Comparison of ENCODE assay signal across 8 cellular contexts in the genomic region with DNA sequence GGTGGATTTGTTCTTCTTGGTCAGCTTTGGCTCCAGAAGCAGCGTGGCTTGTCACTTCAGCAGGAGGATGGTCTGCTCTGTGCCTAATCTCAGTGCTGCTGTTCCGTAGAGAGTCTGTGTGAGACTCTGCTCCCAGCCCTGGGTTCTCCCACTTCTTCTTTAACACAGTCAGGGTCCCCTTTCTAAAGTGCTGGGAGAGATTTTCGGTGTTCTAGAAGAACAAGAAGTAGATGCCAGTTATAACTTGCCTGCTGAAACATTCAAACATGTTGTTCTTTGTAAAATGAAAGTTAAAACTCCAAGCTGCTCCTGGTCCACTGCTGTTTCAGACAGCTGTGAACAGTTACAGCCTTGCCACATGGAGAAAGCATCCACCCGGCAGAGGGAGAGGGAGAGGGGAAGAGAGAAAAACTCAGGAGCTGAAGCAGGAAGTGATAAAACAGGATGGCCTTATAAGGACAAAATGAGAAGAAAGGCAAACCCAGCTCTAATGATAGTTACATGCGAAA. TPM values are rescaled to one million over a fixed set of nuclear protein-coding genes. Genes with fewer than 3 reads are reported as not detected.
DNase-seq lines count a peak whose midpoint lies in the region; ATAC-seq and TF ChIP-seq lines count a peak whose summit lies in the region.

No MANE protein-coding gene starts in this region.

- in situ Hi-C loops in mammary epithelial cell (cut with MboI; ENCODE audit: low sequenced_read_pairs in 2 of 2) = loop anchor here in 1 of 2 donors (25.0 kb wide), 2 partner anchors 90 to 190 kb away; a partner anchor contains a TSS

- BruUV-seq in mammary epithelial cell (replicated peaks; lab: Mats Ljungman, UMichigan) = TSS peak; percentile 73

- H3K79me2 ChIP-seq in mammary epithelial cell (ENCODE audit: insufficient read depth, low read length) = peaks cover 60% of the 10 kb centered on the region

- no peak overlapping the region for H2AFZ ChIP-seq in mammary epithelial cell (ENCODE audit: low read depth, low read length)

- intact Hi-C loops in mammary epithelial cell (cut with micrococcal nuclease) = loop anchor here (1.0 to 5.0 kb wide), 5 partner anchors 61 to 180 kb away; a partner anchor contains a TSS

- H3K27ac ChIP-seq in HUES6 (ENCODE audit: low read depth, low read length) (peak overlapping the region; percentile 52), mammary epithelial cell (ENCODE audit: insufficient read depth, low read depth, low read length) (peak overlapping the region; percentile 100), iPS-20b (ENCODE audit: low read length) (peak overlapping the region; percentile 32), skin epidermis (peak overlapping the region in 20 of 21 experiments; percentile 68 to 95 (median 88))

- H3K9me3 ChIP-seq in HUES6 (ENCODE audit: control insufficient read depth, insufficient read depth, low read depth, low read length) (no peaks in the 10 kb centered on the region), mammary epithelial cell (replicated peaks; ENCODE audit: insufficient read depth, low read length) (no peaks in the 10 kb centered on the region), iPS-20b (ENCODE audit: insufficient read depth, low read depth, low read length) (no peaks in the 10 kb centered on the region)

- peak; percentile 94 for DNase-seq in ELR (ENCODE audit: low read depth)
- DNase-seq in RPMI7951 (ENCODE audit: low read depth) = peak; percentile 92
- DNase-seq in mammary epithelial cell = peak; percentile 86

- dilution Hi-C loops in mammary epithelial cell (cut with HindIII; ENCODE audit: low sequenced_read_pairs) = no loop called here

- H3K36me3 ChIP-seq in HUES6 (ENCODE audit: control insufficient read depth, insufficient read depth, low read length) (peaks cover 9% of the 10 kb centered on the region; the same call in 1 of the 2 replicates), mammary epithelial cell (ENCODE audit: insufficient read depth, low read length) (peaks cover 3% of the 10 kb centered on the region), iPS-20b (ENCODE audit: insufficient read depth, low read depth, low read length) (no peaks in the 10 kb centered on the region; the same call in 1 of the 2 replicates)

- H3K4me3 ChIP-seq in HUES6 (ENCODE audit: low read depth, low read length) (peak overlapping the region; percentile 62), mammary epithelial cell (replicated peaks in 1 of 3; ENCODE audit: insufficient read depth in 1 of 3, low read depth in 2 of 3, low read length in 3 of 3) (peak overlapping the region; percentile 76 to 96 (median 78)), iPS-20b (ENCODE audit: low read length) (peak overlapping the region; percentile 78), skin epidermis (peak overlapping the region; percentile 30 to 56 (median 44))

- H3K4me1 ChIP-seq in HUES6 (ENCODE audit: control insufficient read depth, insufficient read depth, low read length) (peaks cover 20% of the 10 kb centered on the region), mammary epithelial cell (ENCODE audit: insufficient read depth, low read length) (peaks cover 38% of the 10 kb centered on the region), iPS-20b (ENCODE audit: insufficient read depth, low read length) (peaks cover 9% of the 10 kb centered on the region; the same call in 1 of the 2 replicates)

- no peaks in the 10 kb centered on the region for H4K20me1 ChIP-seq in mammary epithelial cell (ENCODE audit: insufficient read depth, low read length)

- H3K4me2 ChIP-seq in mammary epithelial cell (ENCODE audit: insufficient read depth, low read depth, low read length) = peak overlapping the region; percentile 87

- peak in 1 of 2 donors; percentile 56 for TF ChIP-seq CTCF in mammary epithelial cell (conservative IDR thresholded peaks at IDR 0.05 in 1 of 2, IDR thresholded peaks at IDR 0.05 in 1 of 2; ENCODE audit: extremely low read depth in 1 of 2, insufficient read depth in 1 of 2, low read depth in 1 of 2, low read length in 2 of 2)

- ATAC-seq in HG03378 (IDR thresholded peaks at IDR 0.05; ENCODE audit: unreplicated experiment) (no peak), GM18502 (IDR thresholded peaks at IDR 0.05; ENCODE audit: poor library complexity, unreplicated experiment) (no peak)

- H3K9ac ChIP-seq in HUES6 (ENCODE audit: low read length) (peak overlapping the region; percentile 84), mammary epithelial cell (ENCODE audit: insufficient read depth, low read length) (peak overlapping the region; percentile 100), iPS-20b (ENCODE audit: low read depth, low read length) (peak overlapping the region; percentile 89; the same call in 1 of the 2 replicates)

- WGBS in mammary epithelial cell (ENCODE audit: low coverage, missing lambda C conversion rate) = 4% methylated on average over 5 of the region's 5 CpGs

- H3K27me3 ChIP-seq in HUES6 (ENCODE audit: control insufficient read depth, insufficient read depth, low read length) = no peaks in the 10 kb centered on the region
- no peaks in the 10 kb centered on the region for H3K27me3 ChIP-seq in mammary epithelial cell (ENCODE audit: insufficient read depth, low read length)
- H3K27me3 ChIP-seq in iPS-20b (ENCODE audit: insufficient read depth, low read length) = no peaks in the 10 kb centered on the region

- CTCF ChIA-PET in mammary epithelial cell (lab: Charles Lee; ENCODE audit: low non-redundant PET) = interaction anchor here (0.5 to 0.8 kb wide), 4 partner anchors 25 to 116 kb away, joined by 3 to 23 read pairs (median 4); no protein-coding TSS in a partner anchor

RNA-seq across cellular contexts. Expression of a gene that starts 55.2 kb away (rescaled TPM):
- 10.2 and 10.9 TPM in 2 replicates for total RNA-seq in RPMI7951 (2014; rRNA removed; shearing (Covaris generic))
- total RNA-seq in mammary epithelial cell = 10 to 100 TPM; 29.2 to 65.7 TPM
- polyA plus RNA-seq in mammary epithelial cell = 43.5 TPM
- polyA minus RNA-seq in mammary epithelial cell = 187 TPM

Comparison
In these comparisons a context has a peak if more than half of its experiments do, and no peak if none do; other contexts are left out.
1. H3K27ac ChIP-seq: peak in every context shown above with its lines; median percentile 100 in mammary epithelial cell; 88 in skin epidermis; 52 in HUES6; 32 in iPS-20b.